Comparison of ENCODE assay signal across 23 cellular contexts in the genomic region with DNA sequence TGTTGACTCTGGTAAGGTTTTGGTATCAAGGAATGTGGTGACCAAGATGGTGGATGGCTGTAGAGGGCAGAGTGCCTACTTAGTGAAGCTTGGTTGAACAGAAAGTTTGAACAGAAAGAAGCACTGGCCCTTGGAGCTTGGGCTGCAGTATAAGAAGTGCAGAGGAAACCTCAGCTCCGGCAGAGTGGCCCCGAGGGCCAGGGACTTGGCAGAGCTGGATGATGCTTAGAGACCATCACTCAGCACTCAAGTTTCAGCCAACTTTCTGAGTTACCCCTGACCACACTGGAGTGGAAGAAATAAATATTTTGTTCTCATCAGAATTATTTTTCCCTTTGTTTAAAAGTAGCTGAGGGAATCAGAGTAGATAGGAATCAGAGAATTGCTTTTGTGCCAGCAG.
DNase-seq lines count a peak whose midpoint lies in the region; ATAC-seq and TF ChIP-seq lines count a peak whose summit lies in the region.
"Had no signal": no experiment of that assay in that cellular context is flagged by ENCODE, and none has a peak within 500 bp of the region (broad histone marks: within the 10 kb centered on the region; RNA-seq: fewer than 3 reads in every experiment).

No MANE protein-coding gene starts in this region.

- no peaks in the 10 kb centered on the region for H3K4me1 ChIP-seq in ACC112 (ENCODE audit: control insufficient read depth, insufficient read depth, low read length, unreplicated experiment)
- peaks cover 47% of the 10 kb centered on the region for H3K4me1 ChIP-seq in muscle layer of colon (ENCODE audit: insufficient read depth, low read length)
- H3K4me1 ChIP-seq in stomach smooth muscle (ENCODE audit: control insufficient read depth, insufficient read depth, low read length): peaks cover 32% of the 10 kb centered on the region
- H3K4me1 ChIP-seq: A549, Caco-2, HAP-1 had no signal

- H3K9me3 ChIP-seq in muscle layer of colon (ENCODE audit: low read length): no peaks in the 10 kb centered on the region
- peaks cover 0 to 6% of the 10 kb centered on the region in 2 donors for H3K9me3 ChIP-seq in stomach smooth muscle (ENCODE audit: control insufficient read depth in 2 of 2, low read length in 2 of 2)
- H3K9me3 ChIP-seq: A549, Caco-2, HAP-1 had no signal

- H3K27me3 ChIP-seq in ACC112 (ENCODE audit: insufficient read depth, low read length) (no peaks in the 10 kb centered on the region), muscle layer of colon (ENCODE audit: control insufficient read depth in 1 of 2, insufficient read depth in 2 of 2, low read length in 2 of 2) (no peaks in the 10 kb centered on the region), stomach smooth muscle (ENCODE audit: control insufficient read depth in 1 of 2, insufficient read depth in 2 of 2, low read length in 2 of 2) (no peaks in the 10 kb centered on the region)

- no peak for TF ChIP-seq CTCF in coronary artery (IDR thresholded peaks at IDR 0.05)

- H3K27ac ChIP-seq in ACC112 (ENCODE audit: low read depth, low read length) (no peak overlapping the region), muscle layer of colon (ENCODE audit: low read depth, low read length) (peak overlapping the region; percentile 70), stomach smooth muscle (ENCODE audit: low read length) (peak overlapping the region; percentile 59), coronary artery (no peak overlapping the region)
- H3K27ac ChIP-seq: A549, C4-2B had no signal

- H3K4me3 ChIP-seq in ACC112 (ENCODE audit: low read depth, low read length) (0 out of 2 replicates have a peak overlapping the region, but pooled peaks have one; percentile 27), muscle layer of colon (ENCODE audit: low read depth in 1 of 2, low read length in 2 of 2) (peak overlapping the region in 1 of 2 donors; percentile 10), stomach smooth muscle (ENCODE audit: low read length in 2 of 2) (no peak overlapping the region), coronary artery (no peak overlapping the region)
- H3K4me3 ChIP-seq: A549, HAP-1 had no signal

- ATAC-seq in HG02588 (IDR thresholded peaks at IDR 0.05; ENCODE audit: unreplicated experiment): no peak
- ATAC-seq: A549; CD8-positive, alpha-beta T cell had no signal

- no peaks in the 10 kb centered on the region for H3K79me2 ChIP-seq in ACC112 (ENCODE audit: control insufficient read depth, insufficient read depth, low read length, unreplicated experiment)

- no peak overlapping the region for H2AFZ ChIP-seq in ACC112 (ENCODE audit: low read length, unreplicated experiment)

- H3K36me3 ChIP-seq in ACC112 (ENCODE audit: insufficient read depth, low read length) (no peaks in the 10 kb centered on the region), muscle layer of colon (ENCODE audit: insufficient read depth, low read length) (no peaks in the 10 kb centered on the region), stomach smooth muscle (ENCODE audit: control insufficient read depth in 2 of 2, insufficient read depth in 2 of 2, low read length in 2 of 2) (no peaks in the 10 kb centered on the region)
- H3K36me3 ChIP-seq: HAP-1 had no signal

- H3K9ac ChIP-seq in muscle layer of colon (ENCODE audit: low read length) (no peak overlapping the region), stomach smooth muscle (ENCODE audit: low read length in 2 of 2) (no peak overlapping the region)

- DNase-seq in RPMI7951 (ENCODE audit: low read depth) (peak; percentile 15), 8988T (no peak), NCI-H1930 (lab: John Stamatoyannopoulos, UW) (no peak), coronary artery (ENCODE audit: low spot score) (no peak)
- DNase-seq: Caco-2; CD8-positive, alpha-beta T cell; HFFc6; IMR-90; KG1; NCI-H1048; NCI-H1417; NCI-H1694; NCI-H2081; NCI-H2227 treated with DMSO at 0.1 percent for 48 hours; NCI-H526 treated with DMSO at 0.1 percent for 48 hours; SHP77 treated with DMSO at 0.1 percent for 48 hours had no signal

Comparison
In these comparisons a context has a peak if more than half of its experiments do, and no peak if none do; other contexts are left out.
1. H3K27ac ChIP-seq: peak in muscle layer of colon (single experiment) and stomach smooth muscle (single experiment); none in ACC112 (single experiment) and coronary artery (0 of 2).